ENCODE assay signal across 2 cellular contexts in the genomic region with DNA sequence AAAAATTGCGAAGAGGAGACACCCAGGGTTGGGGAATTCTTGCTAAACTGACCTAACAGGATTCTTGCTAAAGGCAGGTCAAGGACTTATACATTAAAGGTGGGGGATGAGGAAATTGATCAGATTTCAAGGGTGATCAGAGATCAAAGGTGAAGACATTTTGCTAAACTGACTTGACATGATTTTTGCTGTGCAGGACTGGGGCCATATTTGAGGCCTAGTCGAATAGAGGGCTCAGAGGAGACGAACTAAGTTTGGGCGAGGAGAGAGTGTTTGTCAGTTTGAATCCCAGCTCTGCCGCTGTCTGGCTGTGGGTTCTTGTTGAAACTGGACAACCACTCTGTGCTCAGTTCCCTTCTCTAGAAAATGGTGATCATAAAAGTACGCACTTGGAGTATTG.
TF ChIP-seq lines count a peak whose summit lies in the region.

No MANE protein-coding gene starts in this region.

TF ChIP-seq in HepG2, 621 proteins besides CTCF, POLR2A, EP300 and RAD21:
- no peak for TF ChIP-seq ZC3H4 (CRISPR knock-in tag; IDR thresholded peaks at IDR 0.05; ENCODE audit: borderline replicate concordance)
- TF ChIP-seq ZNF768 (CRISPR knock-in tag; IDR thresholded peaks at IDR 0.05) = peak; percentile 54; the same call in 1 of the 2 replicates
TF ChIP-seq in HepG2: peak in this region for 1.

TF ChIP-seq in K562, 482 proteins besides CTCF, POLR2A, EP300 and RAD21:
- TF ChIP-seq, protein P1, sequence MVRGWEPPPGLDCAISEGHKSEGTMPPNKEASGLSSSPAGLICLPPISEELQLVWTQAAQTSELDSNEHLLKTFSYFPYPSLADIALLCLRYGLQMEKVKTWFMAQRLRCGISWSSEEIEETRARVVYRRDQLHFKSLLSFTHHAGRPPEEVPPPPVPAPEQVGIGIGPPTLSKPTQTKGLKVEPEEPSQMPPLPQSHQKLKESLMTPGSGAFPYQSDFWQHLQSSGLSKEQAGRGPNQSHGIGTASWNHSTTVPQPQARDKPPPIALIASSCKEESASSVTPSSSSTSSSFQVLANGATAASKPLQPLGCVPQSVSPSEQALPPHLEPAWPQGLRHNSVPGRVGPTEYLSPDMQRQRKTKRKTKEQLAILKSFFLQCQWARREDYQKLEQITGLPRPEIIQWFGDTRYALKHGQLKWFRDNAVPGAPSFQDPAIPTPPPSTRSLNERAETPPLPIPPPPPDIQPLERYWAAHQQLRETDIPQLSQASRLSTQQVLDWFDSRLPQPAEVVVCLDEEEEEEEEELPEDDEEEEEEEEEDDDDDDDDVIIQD (CRISPR knock-in tag; IDR thresholded peaks at IDR 0.05) = no peak
- TF ChIP-seq DMBX1 (CRISPR knock-in tag; IDR thresholded peaks at IDR 0.05; ENCODE audit: borderline replicate concordance) (peak; percentile 81; the same call in 1 of the 2 replicates), PHF20 (IDR thresholded peaks at IDR 0.05; ENCODE audit: partially characterized antibody) (no peak), PYGO2 (tag; IDR thresholded peaks at IDR 0.05) (peak; percentile 59; the same call in 1 of the 2 replicates), ZNF717 (CRISPR knock-in tag; IDR thresholded peaks at IDR 0.05) (no peak), KHSRP (IDR thresholded peaks at IDR 0.05) (no peak), PTRF (tag; IDR thresholded peaks at IDR 0.05) (peak; percentile 55; the same call in 1 of the 2 replicates)
- TF ChIP-seq, protein P2, sequence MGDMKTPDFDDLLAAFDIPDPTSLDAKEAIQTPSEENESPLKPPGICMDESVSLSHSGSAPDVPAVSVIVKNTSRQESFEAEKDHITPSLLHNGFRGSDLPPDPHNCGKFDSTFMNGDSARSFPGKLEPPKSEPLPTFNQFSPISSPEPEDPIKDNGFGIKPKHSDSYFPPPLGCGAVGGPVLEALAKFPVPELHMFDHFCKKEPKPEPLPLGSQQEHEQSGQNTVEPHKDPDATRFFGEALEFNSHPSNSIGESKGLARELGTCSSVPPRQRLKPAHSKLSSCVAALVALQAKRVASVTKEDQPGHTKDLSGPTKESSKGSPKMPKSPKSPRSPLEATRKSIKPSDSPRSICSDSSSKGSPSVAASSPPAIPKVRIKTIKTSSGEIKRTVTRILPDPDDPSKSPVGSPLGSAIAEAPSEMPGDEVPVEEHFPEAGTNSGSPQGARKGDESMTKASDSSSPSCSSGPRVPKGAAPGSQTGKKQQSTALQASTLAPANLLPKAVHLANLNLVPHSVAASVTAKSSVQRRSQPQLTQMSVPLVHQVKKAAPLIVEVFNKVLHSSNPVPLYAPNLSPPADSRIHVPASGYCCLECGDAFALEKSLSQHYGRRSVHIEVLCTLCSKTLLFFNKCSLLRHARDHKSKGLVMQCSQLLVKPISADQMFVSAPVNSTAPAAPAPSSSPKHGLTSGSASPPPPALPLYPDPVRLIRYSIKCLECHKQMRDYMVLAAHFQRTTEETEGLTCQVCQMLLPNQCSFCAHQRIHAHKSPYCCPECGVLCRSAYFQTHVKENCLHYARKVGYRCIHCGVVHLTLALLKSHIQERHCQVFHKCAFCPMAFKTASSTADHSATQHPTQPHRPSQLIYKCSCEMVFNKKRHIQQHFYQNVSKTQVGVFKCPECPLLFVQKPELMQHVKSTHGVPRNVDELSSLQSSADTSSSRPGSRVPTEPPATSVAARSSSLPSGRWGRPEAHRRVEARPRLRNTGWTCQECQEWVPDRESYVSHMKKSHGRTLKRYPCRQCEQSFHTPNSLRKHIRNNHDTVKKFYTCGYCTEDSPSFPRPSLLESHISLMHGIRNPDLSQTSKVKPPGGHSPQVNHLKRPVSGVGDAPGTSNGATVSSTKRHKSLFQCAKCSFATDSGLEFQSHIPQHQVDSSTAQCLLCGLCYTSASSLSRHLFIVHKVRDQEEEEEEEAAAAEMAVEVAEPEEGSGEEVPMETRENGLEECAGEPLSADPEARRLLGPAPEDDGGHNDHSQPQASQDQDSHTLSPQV (IDR thresholded peaks at IDR 0.05) = peak; percentile 42; the same call in 1 of the 2 replicates
- TF ChIP-seq, protein P3, sequence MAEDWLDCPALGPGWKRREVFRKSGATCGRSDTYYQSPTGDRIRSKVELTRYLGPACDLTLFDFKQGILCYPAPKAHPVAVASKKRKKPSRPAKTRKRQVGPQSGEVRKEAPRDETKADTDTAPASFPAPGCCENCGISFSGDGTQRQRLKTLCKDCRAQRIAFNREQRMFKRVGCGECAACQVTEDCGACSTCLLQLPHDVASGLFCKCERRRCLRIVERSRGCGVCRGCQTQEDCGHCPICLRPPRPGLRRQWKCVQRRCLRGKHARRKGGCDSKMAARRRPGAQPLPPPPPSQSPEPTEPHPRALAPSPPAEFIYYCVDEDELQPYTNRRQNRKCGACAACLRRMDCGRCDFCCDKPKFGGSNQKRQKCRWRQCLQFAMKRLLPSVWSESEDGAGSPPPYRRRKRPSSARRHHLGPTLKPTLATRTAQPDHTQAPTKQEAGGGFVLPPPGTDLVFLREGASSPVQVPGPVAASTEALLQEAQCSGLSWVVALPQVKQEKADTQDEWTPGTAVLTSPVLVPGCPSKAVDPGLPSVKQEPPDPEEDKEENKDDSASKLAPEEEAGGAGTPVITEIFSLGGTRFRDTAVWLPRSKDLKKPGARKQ (CRISPR knock-in tag; IDR thresholded peaks at IDR 0.05) = no peak
- TF ChIP-seq, protein P4, sequence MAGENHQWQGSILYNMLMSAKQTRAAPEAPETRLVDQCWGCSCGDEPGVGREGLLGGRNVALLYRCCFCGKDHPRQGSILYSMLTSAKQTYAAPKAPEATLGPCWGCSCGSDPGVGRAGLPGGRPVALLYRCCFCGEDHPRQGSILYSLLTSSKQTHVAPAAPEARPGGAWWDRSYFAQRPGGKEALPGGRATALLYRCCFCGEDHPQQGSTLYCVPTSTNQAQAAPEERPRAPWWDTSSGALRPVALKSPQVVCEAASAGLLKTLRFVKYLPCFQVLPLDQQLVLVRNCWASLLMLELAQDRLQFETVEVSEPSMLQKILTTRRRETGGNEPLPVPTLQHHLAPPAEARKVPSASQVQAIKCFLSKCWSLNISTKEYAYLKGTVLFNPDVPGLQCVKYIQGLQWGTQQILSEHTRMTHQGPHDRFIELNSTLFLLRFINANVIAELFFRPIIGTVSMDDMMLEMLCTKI (IDR thresholded peaks at IDR 0.05; ENCODE audit: partially characterized antibody) = no peak
